ENCODE assay signal across 26 cellular contexts in the genomic region with DNA sequence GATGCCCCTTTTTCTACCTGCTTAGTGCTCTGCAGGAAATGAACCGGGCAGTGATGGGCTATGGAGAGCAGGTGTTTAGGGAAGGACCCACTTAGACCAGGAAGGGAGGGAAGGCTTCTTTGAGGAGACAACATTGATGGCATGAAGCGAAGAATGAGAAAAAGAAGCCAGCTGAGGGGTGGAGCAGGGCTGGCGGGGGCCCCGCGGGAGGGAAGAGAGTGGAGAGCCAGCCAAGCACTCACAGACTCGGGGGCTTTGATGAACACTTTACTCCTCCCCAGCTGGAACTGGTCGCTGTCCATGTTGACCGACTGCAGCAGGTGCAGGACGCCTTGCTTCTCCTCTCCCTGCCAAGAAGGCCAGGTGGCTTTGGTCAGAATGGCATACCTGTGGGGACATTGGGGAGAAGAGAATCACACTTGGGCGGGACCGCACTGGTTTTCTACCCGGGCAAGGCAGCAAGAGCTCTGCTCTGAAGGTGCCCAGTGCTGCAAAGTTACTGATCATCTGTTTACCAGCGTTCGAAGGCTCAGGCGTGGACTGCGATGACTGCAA. TPM values are rescaled to one million over a fixed set of nuclear protein-coding genes. Genes with fewer than 3 reads are reported as not detected.
DNase-seq lines count a peak whose midpoint lies in the region; ATAC-seq and TF ChIP-seq lines count a peak whose summit lies in the region.
"Had no signal": no experiment of that assay in that cellular context is flagged by ENCODE, and none has a peak within 500 bp of the region (broad histone marks: within the 10 kb centered on the region; RNA-seq: fewer than 3 reads in every experiment).

No MANE protein-coding gene starts in this region.

- no peak for TF ChIP-seq POLR2A in IMR-90 (IDR thresholded peaks at IDR 0.05; ENCODE audit: low read depth, low read length)

- intact Hi-C loops in IMR-90 (cut with micrococcal nuclease), result loop anchor here (5.0 kb wide), 1 partner anchor 44 kb away; no protein-coding TSS in a partner anchor

- H3K9ac ChIP-seq in BLaER1 treated with 17β-estradiol and CSF1 and Interleukin-3, amounts not matched to agents 10 nM and 100 nM, result peak overlapping the region in 6 of 11 experiments; percentile 35 to 91 (median 81); a peak in 10 of 22 replicates
- no peak overlapping the region for H3K9ac ChIP-seq in IMR-90 (ENCODE audit: low read depth, low read length)

- H3K23ac ChIP-seq in IMR-90 (ENCODE audit: low read depth, low read length), result no peak overlapping the region

- peak overlapping the region in 6 of 11 experiments; percentile 70 to 98 (median 94); a peak in 13 of 22 replicates for H3K27ac ChIP-seq in BLaER1 treated with 17β-estradiol and CSF1 and Interleukin-3, amounts not matched to agents 10 nM and 100 nM
- no peak overlapping the region for H3K27ac ChIP-seq in IMR-90 (ENCODE audit: insufficient read depth, low read length)
- H3K27ac ChIP-seq: thyroid gland had no signal

- H3K4ac ChIP-seq in IMR-90 (ENCODE audit: low read depth, low read length), result no peak overlapping the region

- H3K9me1 ChIP-seq in IMR-90 (ENCODE audit: insufficient read depth, low read length), result peaks cover 3% of the 10 kb centered on the region; the same call in 1 of the 2 replicates

- no peak overlapping the region for H4K5ac ChIP-seq in IMR-90 (ENCODE audit: low read depth, low read length)

- peaks cover 17 to 29% (median 27%) of the 10 kb centered on the region in 11 experiments; a peak in 21 of 22 replicates for H3K9me3 ChIP-seq in BLaER1 treated with 17β-estradiol and CSF1 and Interleukin-3, amounts not matched to agents 10 nM and 100 nM (replicated peaks in 1 of 11)
- peaks cover 5% of the 10 kb centered on the region for H3K9me3 ChIP-seq in IMR-90 (ENCODE audit: control insufficient read depth, insufficient read depth, low read length)
- H3K9me3 ChIP-seq: thyroid gland had no signal

- no peaks in the 10 kb centered on the region for H4K20me1 ChIP-seq in BLaER1 treated with 17β-estradiol and CSF1 and Interleukin-3, amounts not matched to agents 10 nM and 100 nM
- H4K20me1 ChIP-seq in IMR-90 (ENCODE audit: insufficient read depth, low read length), result peaks cover 11% of the 10 kb centered on the region

- H2BK15ac ChIP-seq in IMR-90 (ENCODE audit: low read depth, low read length), result no peak overlapping the region

- no peak overlapping the region for H2BK5ac ChIP-seq in IMR-90 (ENCODE audit: low read depth, low read length, poor library complexity, severe bottlenecking)

- H3K14ac ChIP-seq in IMR-90 (replicated peaks; ENCODE audit: low read depth, low read length), result no peak overlapping the region

- H3K79me1 ChIP-seq in IMR-90 (ENCODE audit: low read depth in 1 of 2, low read length in 2 of 2), result peaks cover 0 to 6% of the 10 kb centered on the region in 2 experiments; a peak in 1 of 4 replicates

- no peaks in the 10 kb centered on the region for H3K27me3 ChIP-seq in BLaER1 treated with 17β-estradiol and CSF1 and Interleukin-3, amounts not matched to agents 10 nM and 100 nM
- H3K27me3 ChIP-seq in IMR-90 (ENCODE audit: control insufficient read depth, insufficient read depth, low read length), result no peaks in the 10 kb centered on the region
- H3K27me3 ChIP-seq: thyroid gland had no signal

- H2BK120ac ChIP-seq in IMR-90 (ENCODE audit: low read depth, low read length), result no peak overlapping the region

- 88% methylated on average over 5 of the region's 16 CpGs; no CpG with 5 or more reads in 1 of the 2 experiments for WGBS in IMR-90 (ENCODE audit: extremely low coverage in 2 of 2, insufficient read length in 1 of 2), 2 experiments

- peaks cover 0 to 15% (median 0%) of the 10 kb centered on the region in 11 experiments; a peak in 5 of 22 replicates for H3K36me3 ChIP-seq in BLaER1 treated with 17β-estradiol and CSF1 and Interleukin-3, amounts not matched to agents 10 nM and 100 nM
- H3K36me3 ChIP-seq in IMR-90 (ENCODE audit: control insufficient read depth, insufficient read depth, low read length), result peaks cover 9% of the 10 kb centered on the region
- H3K36me3 ChIP-seq: thyroid gland had no signal

- peak overlapping the region; percentile 52; the same call in 1 of the 2 replicates for H2AK5ac ChIP-seq in IMR-90 (ENCODE audit: low read depth, low read length)

- no peak overlapping the region for H4K91ac ChIP-seq in IMR-90 (ENCODE audit: insufficient read depth, low read depth, low read length)

- H3K18ac ChIP-seq in IMR-90 (ENCODE audit: low read depth, low read length), result no peak overlapping the region

- dilution Hi-C loops in IMR-90 (cut with HindIII; ENCODE audit: low sequenced_read_pairs, unreplicated experiment), result no loop called here

- BruUV-seq in IMR-90 (replicated peaks; lab: Mats Ljungman, UMichigan), result no TSS peak

- POLR2A ChIA-PET in IMR-90 (lab: Charles Lee; ENCODE audit: unreplicated experiment), result no interaction called here

- TF ChIP-seq RAD21 in IMR-90 (IDR thresholded peaks at IDR 0.05; ENCODE audit: low read length), result no peak

- no peak for TF ChIP-seq CTCF in IMR-90 (conservative IDR thresholded peaks at IDR 0.05; ENCODE audit: low read depth, low read length)

- H4K8ac ChIP-seq in IMR-90 (ENCODE audit: low read depth in 2 of 2, low read length in 2 of 2), result no peak overlapping the region

- peak overlapping the region in 4 of 10 experiments; percentile 10 to 35 (median 20); a peak in 4 of 20 replicates for H3K4me3 ChIP-seq in BLaER1 treated with 17β-estradiol and CSF1 and Interleukin-3, amounts not matched to agents 10 nM and 100 nM
- no peak overlapping the region for H3K4me3 ChIP-seq in IMR-90 (ENCODE audit: insufficient read depth, low read depth, low read length)
- H3K4me3 ChIP-seq: thyroid gland had no signal

- H3K56ac ChIP-seq in IMR-90 (ENCODE audit: extremely low read depth, insufficient read depth, low read length), result no peak overlapping the region

- H3K4me2 ChIP-seq in BLaER1 treated with 17β-estradiol and CSF1 and Interleukin-3, amounts not matched to agents 10 nM and 100 nM, result peak overlapping the region in 6 of 11 experiments; percentile 58 to 93 (median 88); a peak in 11 of 22 replicates
- no peak overlapping the region for H3K4me2 ChIP-seq in IMR-90 (ENCODE audit: low read depth, low read length)

- H2BK20ac ChIP-seq in IMR-90 (ENCODE audit: low read depth, low read length), result no peak overlapping the region

- H2AK9ac ChIP-seq in IMR-90 (replicated peaks; ENCODE audit: low read depth, low read length, poor library complexity), result no peak overlapping the region

- DNase-seq in IMR-90, result no peak
- peak; percentile 27 for DNase-seq in SW480 (ENCODE audit: low spot score)
- peak; percentile 97 for DNase-seq in myocyte (ENCODE audit: low read depth)
- no peak for DNase-seq in HK-2 (ENCODE audit: unreplicated experiment)
- no peak for DNase-seq in NCI-H524 (lab: John Stamatoyannopoulos, UW)
- DNase-seq: activated CD4-positive, alpha-beta T cell treated with anti-CD3 and anti-CD28 coated beads, Interleukin-2, amount 50 U/mL, for 1 hour; activated CD8-positive, alpha-beta memory T cell treated with anti-CD3 and anti-CD28 coated beads, Interleukin-2, amount 50 U/mL, for 48 hours; activated gamma-delta T cell; amniotic stem cell; CD4-positive, alpha-beta T cell; endodermal cell; GOT3; Kasumi-1; NCI-H1092 treated with DMSO at 0.1 percent for 48 hours; occipital lobe; T-cell; thyroid gland had no signal

- CTCF ChIA-PET in IMR-90 (lab: Yijun Ruan, JAX), result no interaction called here

- in situ Hi-C loops in IMR-90 (cut with MboI; ENCODE audit: low sequenced_read_pairs), result loop anchor here (10.0 kb wide), 1 partner anchor 197 kb away; a partner anchor contains a TSS

- ATAC-seq in IMR-90 (ENCODE audit: low read depth) (no peak), GM19324 (IDR thresholded peaks at IDR 0.05; ENCODE audit: low FRiP score, unreplicated experiment) (no peak), GM21515 (IDR thresholded peaks at IDR 0.05; ENCODE audit: unreplicated experiment) (no peak)
- ATAC-seq: left lobe of liver; stimulated activated effector memory CD8-positive, alpha-beta T cell treated with anti-CD3 and anti-CD28 coated beads, Interleukin-12 subunit alpha, Interleukin-12 subunit beta, amount 100 ng/mL, for 72 hours; T-cell had no signal

- no peak overlapping the region for H2AFZ ChIP-seq in IMR-90 (replicated peaks; ENCODE audit: low read length, poor library complexity)

- H3K4me1 ChIP-seq in BLaER1 treated with 17β-estradiol and CSF1 and Interleukin-3, amounts not matched to agents 10 nM and 100 nM, result peaks cover 0 to 97% (median 42%) of the 10 kb centered on the region in 10 experiments; a peak in 14 of 20 replicates
- H3K4me1 ChIP-seq in IMR-90 (ENCODE audit: control insufficient read depth, insufficient read depth, low read length), result peaks cover 10% of the 10 kb centered on the region

TF ChIP-seq in IMR-90, 13 proteins besides CTCF, POLR2A, EP300 and RAD21:
- no peak for TF ChIP-seq MXI1 (IDR thresholded peaks at IDR 0.05; ENCODE audit: borderline replicate concordance, low read depth, low read length)

RNA-seq across cellular contexts. Expression of a gene that starts 28.4 kb away (rescaled TPM):
- total RNA-seq in IMR-90 (2012; rRNA removed), result not detected in 2 replicates
- polyA plus RNA-seq in IMR-90 (2012; rRNA removed), result not detected in 2 replicates
- polyA plus RNA-seq in IMR-90 (2012; cell fraction: cytosol; rRNA removed), result not detected in 2 replicates
- not detected in 2 replicates for polyA plus RNA-seq in IMR-90 (2012; cell fraction: nucleus; rRNA removed; ENCODE audit: low replicate concordance)
- not detected in 2 replicates for total RNA-seq in myocyte
- 0.11 TPM for polyA plus RNA-seq in myocyte (2012)
- total RNA-seq: CD4-positive, alpha-beta T cell; chondrocyte; Daoy; endodermal cell; HT-29; left lobe of liver; mucosa of gallbladder; occipital lobe; T-cell had no signal

Comparison
In these comparisons a context has a peak if more than half of its experiments do, and no peak if none do; other contexts are left out.
1. DNase-seq: peak in SW480 (single experiment) and myocyte (single experiment); none in IMR-90 (single experiment), HK-2 (single experiment) and NCI-H524 (0 of 2).